ENCODE assay signal across 23 cellular contexts in genomic region chr10:51311232-51311631, GRCh38.
"Had no signal": no experiment of that assay in that cellular context is flagged by ENCODE, and none has a peak within 500 bp of the region (broad histone marks: within the 10 kb centered on the region; RNA-seq: fewer than 3 reads in every experiment).

No MANE protein-coding gene starts in this region.

- H3K36me3 ChIP-seq: adrenal gland, cardiac muscle cell, gastroesophageal sphincter, heart right ventricle, neutrophil, uterus had no signal

- H3K9ac ChIP-seq: parathyroid adenoma had no signal

- H3K9me3 ChIP-seq: adrenal gland, gastroesophageal sphincter, heart right ventricle, mucosa of descending colon, neutrophil, uterus had no signal

- H2AFZ ChIP-seq: parathyroid adenoma had no signal

- H3K27me3 ChIP-seq: adrenal gland, cardiac muscle cell, gastroesophageal sphincter, heart right ventricle, neutrophil, uterus had no signal

- ATAC-seq: esophagus mucosa; gastroesophageal sphincter; heart right ventricle; left lobe of liver; mucosa of descending colon; natural killer cell; stimulated activated memory B cell treated with anti-CD40 and anti-IgM and Interleukin-4, amounts not matched to agents 10 μg/mL and 1 μg/mL and 100 μg/mL, for 72 hours; WTC11 had no signal

- DNase-seq: activated CD4-positive, alpha-beta memory T cell treated with anti-CD3 and anti-CD28 coated beads, Interleukin-2, amount 10 ng/mL, durations not matched to agents 7 days and 5 days; activated CD4-positive, alpha-beta T cell treated with anti-CD3 and anti-CD28 coated beads for 4 hours; activated effector memory CD4-positive, alpha-beta T cell treated with Interleukin-2 at 50 U/mL for 16 hours; activated naive CD4-positive, alpha-beta T cell treated with anti-CD3 and anti-CD28 coated beads, Interleukin-2, amount 50 U/mL, for 16 hours; activated T-cell treated with anti-CD3 and anti-CD28 coated beads, Interleukin-2, amount 50 U/mL, for 24 hours; adrenal gland; heart right ventricle; mammary epithelial cell; mucosa of descending colon; natural killer cell; uterus had no signal

- H3K4me1 ChIP-seq: uterus had no signal

- H3K4me3 ChIP-seq: adrenal gland, cardiac muscle cell, gastroesophageal sphincter, heart right ventricle, mucosa of descending colon, uterus had no signal

- FAIRE-seq: colon, endometrium, islet of Langerhans, TTC549 had no signal

- H3K27ac ChIP-seq: adrenal gland, cardiac muscle cell, gastroesophageal sphincter, heart right ventricle, neutrophil, parathyroid adenoma, uterus had no signal
